19 cellular contexts compared by ENCODE assay signal in the genomic region with DNA sequence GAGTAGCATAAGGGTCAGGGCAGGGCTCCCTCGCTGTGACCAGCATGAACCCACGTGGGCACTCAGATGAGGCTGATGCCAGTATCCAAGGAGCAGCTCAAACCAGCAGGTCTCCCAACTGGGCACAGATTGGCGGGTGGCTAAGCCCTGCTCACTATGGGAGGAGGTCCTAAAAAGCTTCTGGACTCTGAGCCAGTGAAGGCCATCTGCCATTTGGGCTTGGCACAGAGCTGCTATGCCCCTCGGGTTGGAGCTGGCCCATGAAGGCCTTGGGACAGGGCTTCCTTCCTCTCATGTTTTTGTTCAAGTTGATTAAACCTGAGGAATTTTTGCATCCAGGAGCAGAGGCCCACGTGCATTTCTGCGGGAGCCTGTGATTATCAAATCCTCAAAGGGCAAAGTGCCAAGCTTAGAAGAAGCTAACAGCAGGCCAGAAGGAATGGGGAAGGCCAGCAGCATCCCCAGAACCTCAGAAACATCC. TPM values are rescaled to one million over a fixed set of nuclear protein-coding genes. Genes with fewer than 3 reads are reported as not detected.
DNase-seq lines count a peak whose midpoint lies in the region; ATAC-seq and TF ChIP-seq lines count a peak whose summit lies in the region.
"Had no signal": no experiment of that assay in that cellular context is flagged by ENCODE, and none has a peak within 500 bp of the region (broad histone marks: within the 10 kb centered on the region; RNA-seq: fewer than 3 reads in every experiment).

No MANE protein-coding gene starts in this region.

- peaks cover 4% of the 10 kb centered on the region for H3K36me3 Mint-ChIP-seq in nephron progenitor cell (ENCODE audit: low read depth)

- H3K27ac Mint-ChIP-seq in nephron progenitor cell = peak overlapping the region; percentile 96
- H3K27ac Mint-ChIP-seq: dendritic cell treated with granulocyte-macrophage colony-stimulating factor and Interleukin-4, amounts not matched to agents 40 ng/mL and 50 ng/mL, for 4 days had no signal

- no peak for TF ChIP-seq CTCF in nephron progenitor cell (IDR thresholded peaks at IDR 0.05)

- no peak for ATAC-seq in GM21390 (IDR thresholded peaks at IDR 0.05; ENCODE audit: unreplicated experiment)
- ATAC-seq: gastrocnemius medialis had no signal

- H3K4me1 Mint-ChIP-seq in nephron progenitor cell = peaks cover 100% of the 10 kb centered on the region

- H3K9me3 Mint-ChIP-seq in nephron progenitor cell = no peaks in the 10 kb centered on the region
- H3K9me3 Mint-ChIP-seq: dendritic cell treated with granulocyte-macrophage colony-stimulating factor and Interleukin-4, amounts not matched to agents 40 ng/mL and 50 ng/mL, for 4 days had no signal

- H3K4me3 Mint-ChIP-seq in nephron progenitor cell = peak overlapping the region; percentile 55
- H3K4me3 Mint-ChIP-seq: dendritic cell treated with granulocyte-macrophage colony-stimulating factor and Interleukin-4, amounts not matched to agents 40 ng/mL and 50 ng/mL, for 4 days had no signal

- in situ Hi-C loops in Caki2 (cut with HindIII; ENCODE audit: low pct_unique_long_range_greater_than_20kb, low sequenced_read_pairs) = no loop called here

- peaks cover 6% of the 10 kb centered on the region for H3K27me3 Mint-ChIP-seq in nephron progenitor cell (ENCODE audit: low read depth, poor library complexity)

- DNase-seq in Caki2 (ENCODE audit: low read depth) (peak; percentile 94), NCI-H446 treated with DMSO at 0.1 percent for 48 hours (lab: John Stamatoyannopoulos, UW) (peak; percentile 97), cerebellum (ENCODE audit: low spot score) (peak; percentile 81), nephron progenitor cell (no peak), ureter (ENCODE audit: low spot score) (no peak), UCSD-AML1 (lab: John Stamatoyannopoulos, UW; ENCODE audit: unreplicated experiment) (no peak), NCI-H2081 (lab: John Stamatoyannopoulos, UW) (no peak)
- DNase-seq: activated CD4-positive, alpha-beta T cell treated with anti-CD3 and anti-CD28 coated beads for 4 hours; activated CD8-positive, alpha-beta memory T cell treated with anti-CD3 and anti-CD28 coated beads, Interleukin-2, amount 50 U/mL, for 4 hours; activated gamma-delta T cell; gastrocnemius medialis; Karpas-422; left ventricle myocardium inferior; NCI-H1105; Peyer's patch; uterus had no signal

RNA-seq across cellular contexts. Expression of a gene that starts 4.3 kb away (rescaled TPM):
- 14.9 and 17.7 TPM in 2 replicates for total RNA-seq in Caki2 (2014; rRNA removed; shearing (Covaris generic); ENCODE audit: low replicate concordance)
- total RNA-seq in cerebellum (12.6 TPM), ureter (50.9 TPM)
- total RNA-seq: gastrocnemius medialis, left ventricle myocardium inferior had no signal

RNA-seq across cellular contexts. Expression of a gene that starts 29.3 kb away (rescaled TPM):
- 0.84 and 2.6 TPM in 2 replicates for total RNA-seq in Caki2 (2014; rRNA removed; shearing (Covaris generic); ENCODE audit: low replicate concordance)
- total RNA-seq in cerebellum = 0.27 TPM
- total RNA-seq in ureter = 10.2 TPM
- total RNA-seq: gastrocnemius medialis, omental fat pad had no signal

RNA-seq across cellular contexts. Expression of a gene that starts 33.3 kb away (rescaled TPM):
- not detected in 2 replicates for total RNA-seq in Caki2 (2014; rRNA removed; shearing (Covaris generic); ENCODE audit: low replicate concordance)
- total RNA-seq in cerebellum (41.0 TPM), ureter (37.4 TPM)

Comparison
In these comparisons a context has a peak if more than half of its experiments do, and no peak if none do; other contexts are left out.
1. DNase-seq: peak in Caki2 (single experiment), NCI-H446 treated with DMSO at 0.1 percent for 48 hours (single experiment) and cerebellum (single experiment); none in nephron progenitor cell (single experiment), ureter (single experiment), UCSD-AML1 (single experiment) and NCI-H2081 (0 of 2).
2. RNA of a gene that starts 33.3 kb away (total RNA-seq): 41.0 TPM in cerebellum (single experiment) and 37.4 TPM in ureter (single experiment); not detected in Caki2; every median in the first group is over 10 times any median in the second.